29 cellular contexts compared by ENCODE assay signal in the genomic region with DNA sequence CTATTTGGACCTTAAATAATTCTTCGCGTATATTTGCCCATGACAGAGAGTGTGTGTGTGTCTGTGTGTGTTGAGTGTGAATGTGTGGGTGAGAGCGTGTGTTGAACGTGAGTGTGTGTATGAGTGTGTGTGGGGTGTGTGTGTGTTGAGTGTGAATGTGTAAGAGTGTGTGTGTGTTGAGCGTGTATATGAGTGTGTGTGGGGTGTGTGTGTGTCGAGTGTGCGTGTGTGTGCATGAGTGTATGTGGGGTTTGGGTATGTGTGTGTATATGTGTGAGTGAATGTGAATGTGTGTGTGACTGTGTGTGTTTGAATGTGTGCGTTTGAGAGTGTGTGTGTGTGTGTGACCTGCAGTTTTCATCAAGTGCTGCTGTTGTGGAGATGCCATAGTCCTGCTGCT. TPM values are rescaled to one million over a fixed set of nuclear protein-coding genes. Genes with fewer than 3 reads are reported as not detected.
"Had no signal": no experiment of that assay in that cellular context is flagged by ENCODE, and none has a peak within 500 bp of the region (broad histone marks: within the 10 kb centered on the region; RNA-seq: fewer than 3 reads in every experiment).

No MANE protein-coding gene starts in this region.

- H3K4me3 Mint-ChIP-seq: activated CD4-positive, alpha-beta memory T cell treated with anti-CD3 and anti-CD28 coated beads for 36 hours; activated CD4-positive, alpha-beta T cell treated with anti-CD3 and anti-CD28 coated beads, Interleukin-2, amount 10 ng/mL, durations not matched to agents 7 days and 5 days; activated naive CD4-positive, alpha-beta T cell treated with anti-CD3 and anti-CD28 coated beads for 36 hours; activated naive CD8-positive, alpha-beta T cell; activated T-helper 17 cell treated with anti-CD3 and anti-CD28 coated beads, Interleukin-2, amount 50 U/mL, for 72 hours; T-cell had no signal

- H3K27ac ChIP-seq: brain microvascular endothelial cell, SK-N-MC had no signal

- H3K36me3 Mint-ChIP-seq: activated CD4-positive, alpha-beta memory T cell treated with anti-CD3 and anti-CD28 coated beads for 36 hours; T-cell had no signal

- DNase-seq: activated CD4-positive, alpha-beta memory T cell treated with anti-CD3 and anti-CD28 coated beads for 36 hours; activated CD4-positive, alpha-beta T cell treated with anti-CD3 and anti-CD28 coated beads, Interleukin-2, amount 10 ng/mL, durations not matched to agents 7 days and 5 days; activated CD4-positive, CD25-positive, alpha-beta regulatory T cell; activated CD8-positive, alpha-beta memory T cell treated with anti-CD3 and anti-CD28 coated beads for 24 hours; activated gamma-delta T cell; activated naive CD4-positive, alpha-beta T cell treated with anti-CD3 and anti-CD28 coated beads for 36 hours; activated T-cell treated with anti-CD3 and anti-CD28 coated beads for 4 hours; activated T-cell treated with anti-CD3 and anti-CD28 coated beads, Interleukin-2, amount 50 U/mL, for 48 hours; amygdala; brain microvascular endothelial cell; cerebellar nuclear complex; Karpas-422; MM.1S; NCI-H1105 treated with DMSO at 0.1 percent for 48 hours; NCI-H1436 treated with DMSO at 0.1 percent for 48 hours; NCI-H187; NCI-H2081 treated with DMSO at 0.1 percent for 48 hours; NCI-H526 treated with DMSO at 0.1 percent for 48 hours; NCI-H82; T-cell; T-helper 2 cell; T1000 had no signal

- H3K4me3 ChIP-seq: SK-N-MC had no signal

- ATAC-seq: activated T-helper 17 cell treated with anti-CD3 and anti-CD28 coated beads, Interleukin-2, amount 50 U/mL, for 72 hours; T-cell had no signal

- H3K27ac Mint-ChIP-seq: activated CD4-positive, alpha-beta memory T cell treated with anti-CD3 and anti-CD28 coated beads for 36 hours; activated CD4-positive, alpha-beta T cell treated with anti-CD3 and anti-CD28 coated beads, Interleukin-2, amount 10 ng/mL, durations not matched to agents 7 days and 5 days; activated naive CD4-positive, alpha-beta T cell treated with anti-CD3 and anti-CD28 coated beads for 36 hours; activated naive CD8-positive, alpha-beta T cell; activated T-helper 17 cell treated with anti-CD3 and anti-CD28 coated beads, Interleukin-2, amount 50 U/mL, for 72 hours; T-cell had no signal

- H3K27me3 Mint-ChIP-seq: activated CD4-positive, alpha-beta memory T cell treated with anti-CD3 and anti-CD28 coated beads for 36 hours; activated CD4-positive, alpha-beta T cell treated with anti-CD3 and anti-CD28 coated beads, Interleukin-2, amount 10 ng/mL, durations not matched to agents 7 days and 5 days; activated naive CD8-positive, alpha-beta T cell; activated T-helper 17 cell treated with anti-CD3 and anti-CD28 coated beads, Interleukin-2, amount 50 U/mL, for 72 hours; T-cell had no signal

- H3K9me3 Mint-ChIP-seq: activated CD4-positive, alpha-beta memory T cell treated with anti-CD3 and anti-CD28 coated beads for 36 hours; activated CD4-positive, alpha-beta T cell treated with anti-CD3 and anti-CD28 coated beads, Interleukin-2, amount 10 ng/mL, durations not matched to agents 7 days and 5 days; activated naive CD4-positive, alpha-beta T cell treated with anti-CD3 and anti-CD28 coated beads for 36 hours; activated T-helper 17 cell treated with anti-CD3 and anti-CD28 coated beads, Interleukin-2, amount 50 U/mL, for 72 hours; T-cell had no signal

- FAIRE-seq: astrocyte, TTC549 had no signal

- H3K4me1 Mint-ChIP-seq: activated CD4-positive, alpha-beta T cell treated with anti-CD3 and anti-CD28 coated beads, Interleukin-2, amount 10 ng/mL, durations not matched to agents 7 days and 5 days; activated T-helper 17 cell treated with anti-CD3 and anti-CD28 coated beads, Interleukin-2, amount 50 U/mL, for 72 hours; T-cell had no signal

- H3K36me3 ChIP-seq: brain microvascular endothelial cell had no signal

RNA-seq across cellular contexts. Expression of a gene that starts 26.8 kb away (rescaled TPM):
- total RNA-seq: activated CD4-positive, alpha-beta T cell treated with anti-CD3 and anti-CD28 coated beads, Interleukin-2, amount 10 ng/mL, durations not matched to agents 7 days and 5 days; OCI-LY7; RPMI7951 had no signal
